8 cellular contexts compared by ENCODE assay signal in genomic region chr5:96687812-96688453, GRCh38. TPM values are rescaled to one million over a fixed set of nuclear protein-coding genes. Genes with fewer than 3 reads are reported as not detected.
DNase-seq lines count a peak whose midpoint lies in the region; ATAC-seq, FAIRE-seq and TF ChIP-seq lines count a peak whose summit lies in the region.

No MANE protein-coding gene starts in this region.

- H3K4me1 Mint-ChIP-seq in activated T-cell treated with anti-CD3 and anti-CD28 coated beads, Interleukin-2, amount 50 U/mL, for 24 hours (ENCODE audit: low read depth): peaks cover 35% of the 10 kb centered on the region

- H3K27ac ChIP-seq in body of pancreas (no peak overlapping the region), uterus (no peak overlapping the region)

- peak; percentile 12 for FAIRE-seq in GM18507 (lab: Jason Lieb, UNC)

- intact Hi-C loops in body of pancreas (cut with DNase I) (loop anchor here (10.0 kb wide), 1 partner anchor 73 kb away; no protein-coding TSS in a partner anchor), uterus (cut with DNase I; ENCODE audit: low total_unique reads) (no loop called here)

- H3K4me3 ChIP-seq in body of pancreas: no peak overlapping the region
- H3K4me3 ChIP-seq in uterus: no peak overlapping the region

- no peaks in the 10 kb centered on the region for H3K27me3 Mint-ChIP-seq in activated T-cell treated with anti-CD3 and anti-CD28 coated beads, Interleukin-2, amount 50 U/mL, for 24 hours

- H3K9me3 Mint-ChIP-seq in activated T-cell treated with anti-CD3 and anti-CD28 coated beads, Interleukin-2, amount 50 U/mL, for 24 hours: no peaks in the 10 kb centered on the region

- peak; percentile 82 for ATAC-seq in HG02973 (IDR thresholded peaks at IDR 0.05; ENCODE audit: unreplicated experiment)
- peak; percentile 73 for ATAC-seq in body of pancreas

- no peak for TF ChIP-seq POLR2A in body of pancreas (IDR thresholded peaks at IDR 0.05)
- no peak for TF ChIP-seq POLR2A in uterus (IDR thresholded peaks at IDR 0.05)

- H3K27ac Mint-ChIP-seq in activated T-cell treated with anti-CD3 and anti-CD28 coated beads, Interleukin-2, amount 50 U/mL, for 24 hours: no peak overlapping the region

- peaks cover 4% of the 10 kb centered on the region for H3K36me3 Mint-ChIP-seq in activated T-cell treated with anti-CD3 and anti-CD28 coated beads, Interleukin-2, amount 50 U/mL, for 24 hours (ENCODE audit: low read depth)

- DNase-seq in Ammon's horn (ENCODE audit: low spot score): peak; percentile 35
- DNase-seq in GM18507 (ENCODE audit: extremely low spot score, insufficient read length, low read depth): no peak
- peak; percentile 14 for DNase-seq in NCI-H2196 (lab: John Stamatoyannopoulos, UW; ENCODE audit: unreplicated experiment)
- DNase-seq in body of pancreas: no peak
- peak; percentile 56 for DNase-seq in kidney tubule cell (ENCODE audit: low spot score)
- no peak for DNase-seq in uterus
- no peak for DNase-seq in activated T-cell treated with anti-CD3 and anti-CD28 coated beads, Interleukin-2, amount 50 U/mL, for 24 hours

- H3K9me3 ChIP-seq in body of pancreas: no peaks in the 10 kb centered on the region
- no peaks in the 10 kb centered on the region for H3K9me3 ChIP-seq in uterus

- H3K4me1 ChIP-seq in body of pancreas (no peaks in the 10 kb centered on the region), uterus (no peaks in the 10 kb centered on the region)

- no peaks in the 10 kb centered on the region for H3K36me3 ChIP-seq in body of pancreas (replicated peaks in 1 of 2; ENCODE audit: insufficient read depth in 1 of 2, low read depth in 2 of 2)
- no peaks in the 10 kb centered on the region for H3K36me3 ChIP-seq in uterus

- WGBS in body of pancreas, 2 donors: 29 to 31% methylated on average over 5 of the region's 5 CpGs

- H3K27me3 ChIP-seq in body of pancreas (no peaks in the 10 kb centered on the region), uterus (no peaks in the 10 kb centered on the region)

- H3K4me3 Mint-ChIP-seq in activated T-cell treated with anti-CD3 and anti-CD28 coated beads, Interleukin-2, amount 50 U/mL, for 24 hours: no peak overlapping the region

- TF ChIP-seq CTCF in body of pancreas (IDR thresholded peaks at IDR 0.05) (peak in 6 of 7 experiments; percentile 48 to 78 (median 64)), uterus (IDR thresholded peaks at IDR 0.05) (peak; percentile 29 to 54 (median 45))

RNA-seq across cellular contexts. Expression of gene CAST, which starts 25.8 kb away (rescaled TPM):
- 100 to 1,000 TPM; 130 to 157 TPM for total RNA-seq in body of pancreas
- 100 to 1,000 TPM in 3 of 4 donors, 10 to 100 TPM in 1; 98.2 to 350 (median 136) TPM for total RNA-seq in uterus

Comparison
In these comparisons a context has a peak if more than half of its experiments do, and no peak if none do; other contexts are left out.
1. DNase-seq: peak in Ammon's horn (single experiment), NCI-H2196 (single experiment) and kidney tubule cell (single experiment); none in GM18507 (single experiment), body of pancreas (0 of 4), uterus (0 of 2) and activated T-cell treated with anti-CD3 and anti-CD28 coated beads, Interleukin-2, amount 50 U/mL, for 24 hours (single experiment).